ENCODE assay signal across 8 cellular contexts in the genomic region with DNA sequence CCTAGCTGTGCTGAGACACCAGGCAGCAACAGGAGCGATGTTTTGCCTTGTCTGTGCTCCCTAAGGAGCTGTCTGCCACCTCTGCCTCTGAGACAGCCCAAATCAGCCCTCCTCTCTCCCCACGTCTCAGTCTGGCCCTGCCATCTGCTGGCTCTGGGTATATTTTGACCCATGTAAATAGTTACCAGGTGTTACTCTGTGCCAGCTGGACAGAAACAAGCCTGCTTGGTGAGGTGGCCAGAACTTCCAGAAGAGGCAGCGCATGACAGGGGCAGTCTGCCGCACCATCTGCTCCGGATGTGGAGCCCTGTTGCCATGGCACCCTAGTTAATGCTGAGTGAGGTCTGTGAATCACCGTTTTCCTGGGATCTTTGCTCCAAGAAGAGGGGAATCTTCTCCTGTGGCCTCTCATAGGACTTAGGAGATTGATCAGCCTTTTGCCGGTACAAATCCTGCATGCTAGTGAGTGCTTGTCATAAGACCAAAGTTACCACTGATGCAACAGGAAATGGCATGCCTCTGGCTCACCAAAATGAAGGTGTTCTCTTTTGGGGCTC. TPM values are rescaled to one million over a fixed set of nuclear protein-coding genes. Genes with fewer than 3 reads are reported as not detected.
A peak's percentile ranks its signal among the peaks of the same experiment; 100 is the strongest.
DNase-seq lines count a peak whose midpoint lies in the region; ATAC-seq and TF ChIP-seq lines count a peak whose summit lies in the region.

No MANE protein-coding gene starts in this region.

- H3K27ac ChIP-seq in RWPE2 (ENCODE audit: poor library complexity, severe bottlenecking) (peak overlapping the region; percentile 96), dorsolateral prefrontal cortex (peak overlapping the region in 54 of 59 donors; percentile 11 to 89 (median 71)), tibial artery (peak overlapping the region; percentile 80 to 95)

- ATAC-seq in RWPE2 (ENCODE audit: low read depth) (peak; percentile 85), HG02852 (IDR thresholded peaks at IDR 0.05; ENCODE audit: unreplicated experiment) (no peak)

- H3K4me1 ChIP-seq in RWPE2 (ENCODE audit: insufficient read depth, poor library complexity, severe bottlenecking) = peaks cover 24% of the 10 kb centered on the region
- peaks cover 6 to 54% (median 27%) of the 10 kb centered on the region in 4 donors for H3K4me1 ChIP-seq in tibial artery

- H3K4me3 ChIP-seq in RWPE2 (ENCODE audit: severe bottlenecking) (no peak overlapping the region), dorsolateral prefrontal cortex (peak overlapping the region in 1 of 59 donors; percentile 2), tibial artery (peak overlapping the region in 1 of 2 donors; percentile 23)

- intact Hi-C loops in dorsolateral prefrontal cortex (cut with DNase I) = no loop called here
- intact Hi-C loops in tibial artery (cut with DNase I; ENCODE audit: low total_unique reads) = loop anchor here (2.0 kb wide), 1 partner anchor 38 kb away; a partner anchor contains a TSS

- no peaks in the 10 kb centered on the region for H3K27me3 ChIP-seq in RWPE2 (ENCODE audit: insufficient read depth, poor library complexity, severe bottlenecking)
- H3K27me3 ChIP-seq in dorsolateral prefrontal cortex = no peaks in the 10 kb centered on the region
- no peaks in the 10 kb centered on the region for H3K27me3 ChIP-seq in tibial artery

- no peaks in the 10 kb centered on the region for H3K9me3 ChIP-seq in RWPE2 (ENCODE audit: severe bottlenecking)
- H3K9me3 ChIP-seq in tibial artery = no peaks in the 10 kb centered on the region

- no peaks in the 10 kb centered on the region for H3K36me3 ChIP-seq in RWPE2 (ENCODE audit: low read depth)
- H3K36me3 ChIP-seq in tibial artery = no peaks in the 10 kb centered on the region

- DNase-seq in AG08395 (ENCODE audit: low spot score) = peak; percentile 94
- DNase-seq in HS-27A (ENCODE audit: low read depth) = peak; percentile 47
- DNase-seq in RWPE2 (ENCODE audit: low spot score) = peak; percentile 94
- peak; percentile 42 to 86 (median 76) for DNase-seq in dorsolateral prefrontal cortex
- peak; percentile 88 for DNase-seq in mesenteric fat pad (ENCODE audit: low spot score)
- peak; percentile 84 to 94 for DNase-seq in tibial artery
- no peak for DNase-seq in stimulated activated CD4-positive, alpha-beta T cell treated with anti-CD3 and anti-CD28 coated beads, Interleukin-12 subunit alpha, Interleukin-12 subunit beta, amount 100 ng/mL, for 4 hours

- TF ChIP-seq CTCF in RWPE2 (IDR thresholded peaks at IDR 0.05; ENCODE audit: poor library complexity, severe bottlenecking) (peak; percentile 57), dorsolateral prefrontal cortex (IDR thresholded peaks at IDR 0.05 in 54 of 56, conservative IDR thresholded peaks at IDR 0.05 in 2 of 56; ENCODE audit: low read depth in 1 of 56, partially characterized antibody in 56 of 56) (peak in 4 of 56 donors; percentile 9 to 26 (median 16)), tibial artery (IDR thresholded peaks at IDR 0.05) (peak; percentile 15 to 24)

RNA-seq across cellular contexts. Expression of a gene that starts 31.8 kb away (rescaled TPM):
- total RNA-seq in dorsolateral prefrontal cortex (10 to 100 TPM in 109 of 120 experiments, 1 to 10 TPM in 11; 7.2 to 31.4 (median 14.2) TPM), mesenteric fat pad (0.45 TPM)

RNA-seq across cellular contexts. Expression of a gene that starts 37.5 kb away (rescaled TPM):
- total RNA-seq in dorsolateral prefrontal cortex = 10 to 100 TPM in 9 of 120 experiments, 1 to 10 TPM in 111; 2.7 to 14.6 (median 6.1) TPM
- total RNA-seq in mesenteric fat pad = 48.3 TPM

RNA-seq across cellular contexts. Expression of a gene that starts 46.1 kb away (rescaled TPM):
- total RNA-seq in dorsolateral prefrontal cortex = 100 to 1,000 TPM in 27 of 120 experiments, 10 to 100 TPM in 93; 45.5 to 124 (median 88.3) TPM
- 106 TPM for total RNA-seq in mesenteric fat pad

RNA-seq across cellular contexts. Expression of a gene that starts 52.8 kb away (rescaled TPM):
- total RNA-seq in dorsolateral prefrontal cortex = 1 to 10 TPM in 35 of 120 experiments, under 1 TPM in 85; 0.20 to 3.7 (median 0.77) TPM
- total RNA-seq in mesenteric fat pad = 0.64 TPM
